In the genomic region with DNA sequence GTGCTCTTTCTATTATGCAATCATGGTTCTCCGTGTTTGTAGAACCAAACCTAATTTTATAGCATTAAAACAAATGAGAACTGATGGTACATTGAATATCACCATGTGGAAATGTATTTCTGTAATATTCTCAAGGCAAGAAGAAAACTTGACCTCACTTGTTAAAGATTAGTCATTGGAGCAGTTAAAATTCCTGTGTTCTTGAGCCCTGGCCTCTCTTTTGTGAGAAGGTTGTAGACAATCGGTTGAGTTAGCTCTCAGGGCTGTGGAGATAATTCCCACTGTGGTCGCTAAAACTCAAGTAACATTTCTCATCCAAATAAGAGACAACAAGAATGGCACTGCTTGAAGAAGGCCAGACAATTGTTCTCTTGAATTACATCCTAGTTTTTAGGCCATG, we compare ENCODE assay signal across 25 cellular contexts.
DNase-seq lines count a peak whose midpoint lies in the region; ATAC-seq and TF ChIP-seq lines count a peak whose summit lies in the region.
"Had no signal": no experiment of that assay in that cellular context is flagged by ENCODE, and none has a peak within 500 bp of the region (broad histone marks: within the 10 kb centered on the region; RNA-seq: fewer than 3 reads in every experiment).

No MANE protein-coding gene starts in this region.

- H3K9me3 ChIP-seq in SJCRH30 (replicated peaks): no peaks in the 10 kb centered on the region
- H3K9me3 ChIP-seq: Peyer's patch had no signal

- H3K27me3 ChIP-seq in mesendoderm (ENCODE audit: insufficient read depth, low read length, poor library complexity) (no peaks in the 10 kb centered on the region), SJCRH30 (no peaks in the 10 kb centered on the region)
- H3K27me3 ChIP-seq: Peyer's patch had no signal

- H2BK120ac ChIP-seq in mesendoderm (ENCODE audit: low read depth, low read length): no peak overlapping the region

- H3K4me3 ChIP-seq in fibroblast of mammary gland (ENCODE audit: control insufficient read depth, low read depth, low read length) (no peak overlapping the region), mesendoderm (ENCODE audit: low read length) (no peak overlapping the region), SJCRH30 (no peak overlapping the region)
- H3K4me3 ChIP-seq: GM23248, Peyer's patch, SK-N-MC had no signal

- H3K56ac ChIP-seq in mesendoderm (ENCODE audit: low read length): no peak overlapping the region

- no peak overlapping the region for H2BK15ac ChIP-seq in mesendoderm (replicated peaks; ENCODE audit: low read depth)

- ATAC-seq in GM21737 (IDR thresholded peaks at IDR 0.05; ENCODE audit: unreplicated experiment): no peak
- ATAC-seq: HepG2 had no signal

- WGBS in mesendoderm (ENCODE audit: extremely low coverage, insufficient coverage, low lambda C conversion rate): no CpG with 5 or more reads among the region's 3 CpGs

- H2AK5ac ChIP-seq in mesendoderm (ENCODE audit: low read length): no peak overlapping the region

- H4K5ac ChIP-seq in mesendoderm (ENCODE audit: low read length): no peak overlapping the region

- no peak overlapping the region for H3K23ac ChIP-seq in mesendoderm (ENCODE audit: low read length)

- H3K4ac ChIP-seq in mesendoderm (ENCODE audit: low read depth, low read length): peak overlapping the region; percentile 16

- H3K4me2 ChIP-seq in mesendoderm (ENCODE audit: low read length): no peak overlapping the region

- H3K4me1 ChIP-seq in mesendoderm (ENCODE audit: control insufficient read depth, low read depth, low read length): no peaks in the 10 kb centered on the region
- peaks cover 21% of the 10 kb centered on the region for H3K4me1 ChIP-seq in SJCRH30
- H3K4me1 ChIP-seq: Peyer's patch had no signal

- no peak overlapping the region for H3K9ac ChIP-seq in mesendoderm (ENCODE audit: low read length)
- H3K9ac ChIP-seq: GM23248 had no signal

- H3K18ac ChIP-seq in mesendoderm (ENCODE audit: low read length): no peak overlapping the region

- no peaks in the 10 kb centered on the region for H3K36me3 ChIP-seq in mesendoderm (ENCODE audit: control insufficient read depth, insufficient read depth, low read length)
- no peaks in the 10 kb centered on the region for H3K36me3 ChIP-seq in SJCRH30
- H3K36me3 ChIP-seq: Peyer's patch had no signal

- peak; percentile 31 for DNase-seq in EH (ENCODE audit: low read depth)
- peak; percentile 49 for DNase-seq in amniotic epithelial cell (ENCODE audit: low read depth)
- DNase-seq in fibroblast of mammary gland (ENCODE audit: low read depth): peak; percentile 31
- no peak for DNase-seq in mesendoderm
- no peak for DNase-seq in SJCRH30
- DNase-seq in NCI-H1417 (lab: John Stamatoyannopoulos, UW): no peak
- no peak for DNase-seq in NCI-H146 (lab: John Stamatoyannopoulos, UW)
- DNase-seq: EL, GF-D8, GM23248, H9, HFFc6, KBM-7, NCI-H1092, NCI-H2029 treated with DMSO at 0.1 percent for 48 hours, NCI-H345, NCI-H524, NCI-H82, Peyer's patch, SHP77, SW 1271 had no signal

- H2BK5ac ChIP-seq in mesendoderm (ENCODE audit: low read length): no peak overlapping the region

- no peak overlapping the region for H3K27ac ChIP-seq in mesendoderm (ENCODE audit: low read depth, low read length)
- H3K27ac ChIP-seq in SJCRH30: no peak overlapping the region
- H3K27ac ChIP-seq: C4-2B, GM23248, Peyer's patch, SK-N-MC had no signal

- no peak overlapping the region for H4K8ac ChIP-seq in mesendoderm (ENCODE audit: low read depth, low read length)

- H3K79me2 ChIP-seq in mesendoderm (ENCODE audit: control insufficient read depth, insufficient read depth, low read length): no peaks in the 10 kb centered on the region

- H3K79me1 ChIP-seq in mesendoderm (ENCODE audit: low read length): no peaks in the 10 kb centered on the region

- no peak for TF ChIP-seq CTCF in fibroblast of mammary gland (conservative IDR thresholded peaks at IDR 0.05; ENCODE audit: control insufficient read depth, insufficient read depth, low read depth, low read length)

Comparison
In these comparisons a context has a peak if more than half of its experiments do, and no peak if none do; other contexts are left out.
1. DNase-seq: peak in EH (single experiment), amniotic epithelial cell (single experiment) and fibroblast of mammary gland (single experiment); none in mesendoderm (single experiment), SJCRH30 (0 of 2), NCI-H1417 (0 of 3) and NCI-H146 (single experiment).